In genomic region chr17:13599168-13599577, GRCh38 we compare ENCODE assay signal across 20 cellular contexts. TPM values are rescaled to one million over a fixed set of nuclear protein-coding genes. Genes with fewer than 3 reads are reported as not detected.
DNase-seq lines count a peak whose midpoint lies in the region; ATAC-seq and TF ChIP-seq lines count a peak whose summit lies in the region.
"Had no signal": no experiment of that assay in that cellular context is flagged by ENCODE, and none has a peak within 500 bp of the region (broad histone marks: within the 10 kb centered on the region; RNA-seq: fewer than 3 reads in every experiment).

No MANE protein-coding gene starts in this region.

- TF ChIP-seq POLR2A in esophagus squamous epithelium (IDR thresholded peaks at IDR 0.05) (no peak), gastrocnemius medialis (IDR thresholded peaks at IDR 0.05) (no peak)

- H3K4me2 ChIP-seq in PC-3 (ENCODE audit: low read length) = peak overlapping the region; percentile 87

- peak overlapping the region; percentile 87 for H3K4me3 ChIP-seq in AG04450 (ENCODE audit: low read depth, low read length)
- H3K4me3 ChIP-seq in PC-3 (ENCODE audit: low read length) = peak overlapping the region; percentile 71
- peak overlapping the region; percentile 90 for H3K4me3 ChIP-seq in fibroblast of mammary gland (ENCODE audit: control insufficient read depth, low read depth, low read length)
- peak overlapping the region; percentile 64 for H3K4me3 ChIP-seq in neuron (ENCODE audit: low read length)
- H3K4me3 ChIP-seq in esophagus squamous epithelium = no peak overlapping the region
- no peak overlapping the region for H3K4me3 ChIP-seq in gastrocnemius medialis
- H3K4me3 ChIP-seq: Peyer's patch had no signal

- ATAC-seq in PC-3 (no peak), gastrocnemius medialis (no peak)
- ATAC-seq: left lobe of liver had no signal

- peak overlapping the region; percentile 81 for H3K9ac ChIP-seq in PC-3 (ENCODE audit: low read length)

- intact Hi-C loops in PC-3 (cut with micrococcal nuclease) = loop anchor here (10.0 kb wide), 1 partner anchor 466 kb away; the partner anchor contains the start of gene COX10
- intact Hi-C loops in esophagus squamous epithelium (cut with DNase I) = loop anchor here (5.0 to 10.0 kb wide), 2 partner anchors 703 to 1326 kb away; partner anchors contain the start of gene HS3ST3B1
- intact Hi-C loops in gastrocnemius medialis (cut with DNase I; ENCODE audit: low total_unique reads) = loop anchor here (5.0 to 10.0 kb wide), 2 partner anchors 468 to 616 kb away; partner anchors contain the start of gene COX10

- WGBS in esophagus squamous epithelium, 2 donors = 73 to 80% methylated on average over 1 of the region's 1 CpG

- H3K27me3 ChIP-seq in AG04450 (ENCODE audit: control insufficient read depth, insufficient read depth, low read length) = no peaks in the 10 kb centered on the region
- peaks cover 15% of the 10 kb centered on the region for H3K27me3 ChIP-seq in PC-3 (ENCODE audit: low read length)
- no peaks in the 10 kb centered on the region for H3K27me3 ChIP-seq in neuron (ENCODE audit: insufficient read depth, low read length)
- peaks cover 0 to 74% (median 0%) of the 10 kb centered on the region in 4 donors for H3K27me3 ChIP-seq in esophagus squamous epithelium
- peaks cover 22 to 50% (median 47%) of the 10 kb centered on the region in 3 donors for H3K27me3 ChIP-seq in gastrocnemius medialis

- no TSS peak for BruUV-seq in PC-3 (replicated peaks; lab: Mats Ljungman, UMichigan)

- H3K79me2 ChIP-seq in PC-3 (ENCODE audit: low read length) = peaks cover 76% of the 10 kb centered on the region

- H3K4me1 ChIP-seq in PC-3 (ENCODE audit: insufficient read depth, low read length) (peaks cover 24% of the 10 kb centered on the region; the same call in 1 of the 2 replicates), neuron (ENCODE audit: insufficient read depth, low read length) (peaks cover 29% of the 10 kb centered on the region), esophagus squamous epithelium (peaks cover 0 to 53% (median 9%) of the 10 kb centered on the region in 3 donors), gastrocnemius medialis (peaks cover 0 to 9% of the 10 kb centered on the region in 2 donors)

- CTCF ChIA-PET in AG04450 (lab: Charles Lee) = interaction anchor here (0.6 to 1.2 kb wide), 4 partner anchors 472 to 703 kb away, joined by 3 read pairs; no protein-coding TSS in a partner anchor
- CTCF ChIA-PET in PC-3 (lab: Charles Lee) = no interaction called here

- H3K36me3 ChIP-seq in PC-3 (ENCODE audit: low read depth, low read length) (no peaks in the 10 kb centered on the region), neuron (ENCODE audit: insufficient read depth, low read length) (peaks cover 10% of the 10 kb centered on the region), esophagus squamous epithelium (no peaks in the 10 kb centered on the region), gastrocnemius medialis (no peaks in the 10 kb centered on the region)
- H3K36me3 ChIP-seq: Peyer's patch had no signal

- no peaks in the 10 kb centered on the region for H3K9me2 ChIP-seq in PC-3 (replicated peaks; ENCODE audit: low read length)

- H3F3A ChIP-seq in PC-3 (ENCODE audit: low read length, unreplicated experiment) = no peaks in the 10 kb centered on the region

- in situ Hi-C loops in gastrocnemius medialis (cut with MboI; ENCODE audit: low sequenced_read_pairs in 4 of 4) = loop anchor here (10.0 to 25.0 kb wide), 6 partner anchors 706 to 1338 kb away; partner anchors contain the start of gene HS3ST3B1 (in 2 of the 4)

- DNase-seq in AG04450 (ENCODE audit: low read depth, low spot score) (no peak), PC-3 (no peak), fibroblast of mammary gland (ENCODE audit: low read depth) (no peak), amygdala (lab: John Stamatoyannopoulos, UW) (no peak), esophagus squamous epithelium (lab: John Stamatoyannopoulos, UW) (no peak), gastrocnemius medialis (no peak)
- DNase-seq in activated CD4-positive, alpha-beta T cell treated with anti-CD3 and anti-CD28 coated beads for 4 hours = no peak
- DNase-seq: activated B cell treated with CpG ODN at 0.5 μM for 24 hours; activated effector memory CD4-positive, alpha-beta T cell treated with anti-CD3 and anti-CD28 coated beads, Interleukin-2, amount 50 U/mL, for 16 hours; aorta; NCI-H1417 treated with DMSO at 0.1 percent for 48 hours; NCI-H2171 treated with DMSO at 0.1 percent for 48 hours; NCI-H748 treated with DMSO at 0.1 percent for 48 hours; Peyer's patch; stimulated activated CD4-positive, alpha-beta T cell treated with anti-CD3 and anti-CD28 coated beads, Interleukin-15, amount 100 ng/mL, for 24 hours; stimulated activated naive CD4-positive, alpha-beta T cell treated with Interleukin-2 at 50 U/mL for 16 hours; T-helper 1 cell had no signal

- H3K9me3 ChIP-seq in AG04450 (ENCODE audit: control insufficient read depth, insufficient read depth, low read length) (no peaks in the 10 kb centered on the region; the same call in 1 of the 2 replicates), PC-3 (ENCODE audit: low read length) (no peaks in the 10 kb centered on the region), neuron (ENCODE audit: low read length) (no peaks in the 10 kb centered on the region), esophagus squamous epithelium (no peaks in the 10 kb centered on the region), gastrocnemius medialis (no peaks in the 10 kb centered on the region)
- H3K9me3 ChIP-seq: Peyer's patch had no signal

- no peak for TF ChIP-seq CTCF in AG04450 (IDR thresholded peaks at IDR 0.05; ENCODE audit: low read depth, low read length)
- no peak for TF ChIP-seq CTCF in PC-3 (conservative IDR thresholded peaks at IDR 0.05; ENCODE audit: low read depth, low read length)
- TF ChIP-seq CTCF in fibroblast of mammary gland (conservative IDR thresholded peaks at IDR 0.05; ENCODE audit: control insufficient read depth, insufficient read depth, low read depth, low read length) = no peak
- no peak for TF ChIP-seq CTCF in esophagus squamous epithelium (IDR thresholded peaks at IDR 0.05)
- TF ChIP-seq CTCF in gastrocnemius medialis (IDR thresholded peaks at IDR 0.05 in 4 of 5, conservative IDR thresholded peaks at IDR 0.05 in 1 of 5) = no peak

- no peaks in the 10 kb centered on the region for H4K20me1 ChIP-seq in PC-3 (ENCODE audit: low read length)

- POLR2A ChIA-PET in AG04450 (lab: Yijun Ruan, JAX) (interaction anchor here (3.0 kb wide), 1 partner anchor 703 kb away, joined by 8 read pairs; no protein-coding TSS in a partner anchor), PC-3 (lab: Charles Lee; ENCODE audit: unreplicated experiment) (no interaction called here)

- no peak overlapping the region for H3K27ac ChIP-seq in AG04450 (ENCODE audit: low read depth, low read length)
- no peak overlapping the region for H3K27ac ChIP-seq in PC-3 (ENCODE audit: low read length)
- H3K27ac ChIP-seq in esophagus squamous epithelium = no peak overlapping the region
- no peak overlapping the region for H3K27ac ChIP-seq in gastrocnemius medialis

- H2AFZ ChIP-seq in PC-3 (ENCODE audit: low read length) (no peak overlapping the region), neuron (ENCODE audit: low read depth, low read length) (no peak overlapping the region)

RNA-seq across cellular contexts. Expression of gene HS3ST3A1, which starts 2.6 kb away (rescaled TPM):
- 6.6 and 11.9 TPM in 2 replicates for polyA plus RNA-seq in AG04450 (2011; rRNA removed)
- polyA minus RNA-seq in AG04450 (2011; rRNA and poly(A)+ RNA removed) = 3.6 and 4.2 TPM in 2 replicates
- 47.6 and 65.4 TPM in 2 replicates for total RNA-seq in PC-3 (2014; rRNA removed)
- 10 to 100 TPM; 12.0 to 17.5 (median 14.1) TPM for total RNA-seq in esophagus squamous epithelium
- total RNA-seq in gastrocnemius medialis = 1 to 10 TPM in 2 of 4 donors, under 1 TPM in 2; 0.23 to 1.4 (median 0.85) TPM
- total RNA-seq: activated B cell treated with CpG ODN at 0.5 μM for 24 hours, ureter had no signal

Comparison
In these comparisons a context has a peak if more than half of its experiments do, and no peak if none do; other contexts are left out.
1. H3K4me3 ChIP-seq: peak in AG04450 (single experiment), PC-3 (single experiment), fibroblast of mammary gland (single experiment) and neuron (single experiment); none in esophagus squamous epithelium (0 of 4) and gastrocnemius medialis (0 of 4).
2. RNA of gene HS3ST3A1, which starts 2.6 kb away (total RNA-seq): 47.6 to 65.4 TPM in PC-3 and 12.0 to 17.5 TPM in esophagus squamous epithelium; 0.23 to 1.4 TPM in gastrocnemius medialis; every median in the first group is over 4 times any median in the second.